8 cellular contexts compared by ENCODE assay signal in genomic region chr19:49018388-49019241, GRCh38. TPM values are rescaled to one million over a fixed set of nuclear protein-coding genes. Genes with fewer than 3 reads are reported as not detected.
DNase-seq lines count a peak whose midpoint lies in the region; ATAC-seq, FAIRE-seq and TF ChIP-seq lines count a peak whose summit lies in the region.
"Not testable (repeated sequence)": the region's sequence is repeated elsewhere in the genome, so short reads cannot be mapped to it uniquely, and the experiment has no call there.
"Had no signal": no experiment of that assay in that cellular context is flagged by ENCODE, and none has a peak within 500 bp of the region (broad histone marks: within the 10 kb centered on the region; RNA-seq: fewer than 3 reads in every experiment).

No MANE protein-coding gene starts in this region.

- not testable (repeated sequence) for H3K27me3 Mint-ChIP-seq in memory B cell

- TF ChIP-seq EP300 in K562 (IDR thresholded peaks at IDR 0.05; ENCODE audit: low read length); sigmoid colon (IDR thresholded peaks at IDR 0.05): not testable (repeated sequence)

- not testable (repeated sequence) for H3K27ac Mint-ChIP-seq in memory B cell

- H3K27ac ChIP-seq in K562 (ENCODE audit: extremely low read depth, low read depth, low read length), result peak overlapping the region; percentile 32; the same call in 2 of the 3 replicates
- not testable (repeated sequence) for H3K27ac ChIP-seq in sigmoid colon

- H2AFZ ChIP-seq in K562 (ENCODE audit: low read depth, low read length), result peak overlapping the region; percentile 62

- peaks cover 16% of the 10 kb centered on the region for H3K4me1 Mint-ChIP-seq in memory B cell

- not testable (repeated sequence) for H3K9me1 ChIP-seq in K562 (ENCODE audit: control insufficient read depth, insufficient read depth, low read length)

- TF ChIP-seq CTCF in WI38 (IDR thresholded peaks at IDR 0.05; ENCODE audit: low read depth, low read length); K562 (IDR thresholded peaks at IDR 0.05 in 2 of 3, conservative IDR thresholded peaks at IDR 0.05 in 1 of 3; ENCODE audit: insufficient read depth in 2 of 3, low read depth in 1 of 3, low read length in 3 of 3); fibroblast of villous mesenchyme (IDR thresholded peaks at IDR 0.05; ENCODE audit: insufficient read depth, low read depth, low read length); sigmoid colon (IDR thresholded peaks at IDR 0.05): not testable (repeated sequence)

- H3K4me3 Mint-ChIP-seq in memory B cell, result peak overlapping the region; percentile 83

- ATAC-seq in K562, result peak; percentile 8
- ATAC-seq in memory B cell (ENCODE audit: low read depth), result not testable (repeated sequence)

- H3K4me3 ChIP-seq in WI38 (ENCODE audit: low read depth, low read length) (peak overlapping the region; percentile 54), K562 (peak overlapping the region; percentile 41), fibroblast of villous mesenchyme (ENCODE audit: low read depth, low read length) (peak overlapping the region; percentile 55), sigmoid colon (peak overlapping the region; percentile 14 to 50 (median 40))

- WGBS in K562 (ENCODE audit: insufficient coverage, low coverage, missing lambda C conversion rate), result 9% methylated on average over 36 of the region's 50 CpGs
- WGBS in sigmoid colon, 2 donors, result 1 to 6% methylated on average over 50 of the region's 50 CpGs

- not testable (repeated sequence) for H3K9me3 ChIP-seq in K562 (replicated peaks; ENCODE audit: control insufficient read depth, insufficient read depth, low read depth, low read length); sigmoid colon

- H3K4me1 ChIP-seq in K562 (replicated peaks in 1 of 2; ENCODE audit: control insufficient read depth in 2 of 2, insufficient read depth in 2 of 2, low read length in 2 of 2) (peaks cover 21 to 59% of the 10 kb centered on the region in 2 experiments; a peak in 4 of 5 replicates), sigmoid colon (peaks cover 0 to 25% (median 24%) of the 10 kb centered on the region in 4 donors)

- CTCF ChIA-PET in K562 (lab: Yijun Ruan, JAX; ENCODE audit: low intra/inter-chr PET ratio), result not testable (repeated sequence)

- H3K4me2 ChIP-seq in K562 (ENCODE audit: insufficient read depth, low read length), result peak overlapping the region; percentile 76

- H3K79me2 ChIP-seq in K562 (ENCODE audit: control insufficient read depth, insufficient read depth, low read length), result not testable (repeated sequence)

- TF ChIP-seq RAD21 in K562 (CRISPR knock-in tag; conservative IDR thresholded peaks at IDR 0.05 in 1 of 2, IDR thresholded peaks at IDR 0.05 in 1 of 2), result not testable (repeated sequence)

- H3K9ac ChIP-seq in K562 (ENCODE audit: insufficient read depth in 1 of 2, low read depth in 2 of 2, low read length in 2 of 2), result peak overlapping the region; percentile 30 to 88

- not testable (repeated sequence) for H3K27me3 ChIP-seq in K562 (ENCODE audit: control insufficient read depth in 2 of 2, insufficient read depth in 2 of 2, low read length in 2 of 2)
- peaks cover 8 to 50% (median 31%) of the 10 kb centered on the region in 3 donors for H3K27me3 ChIP-seq in sigmoid colon

- DNase-seq in EL (peak; percentile 33), MV-4-11 (lab: John Stamatoyannopoulos, UW) (peak; percentile 23), K562 (ENCODE audit: extremely low read depth in 1 of 4, low spot score in 3 of 4) (peak in 1 of 4 experiments; percentile 52)
- not testable (repeated sequence) for DNase-seq in fibroblast of villous mesenchyme (ENCODE audit: low read depth); memory B cell (ENCODE audit: low spot score in 2 of 2); sigmoid colon

- H4K20me1 ChIP-seq in K562 (replicated peaks; ENCODE audit: control insufficient read depth, insufficient read depth, low read length), result peaks cover 12% of the 10 kb centered on the region; the same call in 1 of the 2 replicates

- peaks cover 30% of the 10 kb centered on the region; the same call in 2 of the 3 replicates for H3K36me3 ChIP-seq in K562 (ENCODE audit: control insufficient read depth, insufficient read depth, low read length)
- peaks cover 0 to 26% (median 0%) of the 10 kb centered on the region in 4 donors for H3K36me3 ChIP-seq in sigmoid colon

- intact Hi-C loops in K562 (cut with micrococcal nuclease); sigmoid colon (cut with DNase I): not testable (repeated sequence)

- in situ Hi-C loops in K562 (cut with MboI), result not testable (repeated sequence)

- H3K9me3 Mint-ChIP-seq in memory B cell, result not testable (repeated sequence)

- not testable (repeated sequence) for H3K36me3 Mint-ChIP-seq in memory B cell

- TF ChIP-seq POLR2A in K562 (conservative IDR thresholded peaks at IDR 0.05); sigmoid colon (IDR thresholded peaks at IDR 0.05): not testable (repeated sequence)

- FAIRE-seq in K562 (lab: Jason Lieb, UNC), result peak; percentile 81

- POLR2A ChIA-PET in K562 (lab: Yijun Ruan, JAX), result interaction anchor here (0.6 to 1.6 kb wide), 7 partner anchors 12 to 523 kb away, joined by 3 to 5 read pairs (median 3); partner anchors contain the start of genes CGB2 and FTL

- not testable (repeated sequence) for BruUV-seq in K562 (replicated peaks; lab: Mats Ljungman, UMichigan)

RNA-seq across cellular contexts. Expression of gene LHB, which starts 1.7 kb away (rescaled TPM):
- not detected in 2 replicates for total RNA-seq in K562 (2011; cell fraction: chromatin; rRNA removed; ENCODE audit: low replicate concordance)
- not detected in 2 replicates for total RNA-seq in K562 (2011; cell fraction: nucleolus; rRNA removed)
- total RNA-seq in K562 (2011; cell fraction: nucleoplasm; rRNA removed), result not detected in 2 replicates
- total RNA-seq in K562 (2014; rRNA removed) (0.54 TPM in 1 of 2 replicates, not detected in the other), K562 (2014; rRNA removed; fragmentation: Illumina TruSeq; extraction: Trizol) (not detected in 2 replicates), K562 (2015; rRNA removed; fragmentation: Illumina TruSeq; extraction: Trizol) (not detected in 2 replicates), K562 (2021) (not detected in 2 replicates), fibroblast of villous mesenchyme (0.32 TPM in 1 of 2 replicates, not detected in the other), sigmoid colon (not detected)
- polyA plus RNA-seq in K562 (2011; rRNA removed) (not detected in 2 replicates), K562 (2014; fragmentation: Illumina TruSeq; extraction: Trizol) (not detected in 2 replicates), K562 (2014; fragmentation: Nextera tagmentation; extraction: Ambion mirVana) (not detected), K562 (2014; rRNA removed) (not detected in 2 replicates), sigmoid colon (not detected)
- not detected in 2 replicates for polyA plus RNA-seq in K562 (2011; cell fraction: cytosol; rRNA removed)
- 0.80 and 1.7 TPM in 2 replicates for polyA plus RNA-seq in K562 (2011; cell fraction: nucleus; rRNA removed)
- polyA plus RNA-seq in K562 (2012), result 1.1 TPM in 2 replicates
- not detected in 2 replicates for polyA minus RNA-seq in K562 (2011; rRNA and poly(A)+ RNA removed)
- polyA minus RNA-seq in K562 (2011; cell fraction: cytosol; rRNA and poly(A)+ RNA removed), result not detected in 2 replicates
- not detected in 2 replicates for polyA minus RNA-seq in K562 (2011; cell fraction: nucleus; rRNA and poly(A)+ RNA removed)
- total RNA-seq: T-helper 2 cell treated with Interferon-gamma antibody and Interleukin-4, amounts not matched to agents 100 ng/mL and 5 ng/mL, for 36 hours had no signal

RNA-seq across cellular contexts. Expression of gene CGB3, which starts 5.5 kb away (rescaled TPM):
- total RNA-seq in K562 (2011; cell fraction: chromatin; rRNA removed; ENCODE audit: low replicate concordance), result not detected in 2 replicates
- not detected in 2 replicates for total RNA-seq in K562 (2011; cell fraction: nucleolus; rRNA removed)
- total RNA-seq in K562 (2011; cell fraction: nucleoplasm; rRNA removed), result not detected in 2 replicates
- total RNA-seq in K562 (2014; rRNA removed), result not detected in 2 replicates
- total RNA-seq in K562 (2014; rRNA removed; fragmentation: Illumina TruSeq; extraction: Trizol), result not detected in 2 replicates
- total RNA-seq in K562 (2015; rRNA removed; fragmentation: Illumina TruSeq; extraction: Trizol), result not detected in 2 replicates
- not detected in 2 replicates for total RNA-seq in K562 (2021)
- polyA plus RNA-seq in K562 (2011; rRNA removed), result not detected in 2 replicates
- not detected in 2 replicates for polyA plus RNA-seq in K562 (2011; cell fraction: cytosol; rRNA removed)
- not detected in 2 replicates for polyA plus RNA-seq in K562 (2011; cell fraction: nucleus; rRNA removed)
- not detected in 2 replicates for polyA plus RNA-seq in K562 (2012)
- not detected in 2 replicates for polyA plus RNA-seq in K562 (2014; fragmentation: Illumina TruSeq; extraction: Trizol)
- not detected for polyA plus RNA-seq in K562 (2014; fragmentation: Nextera tagmentation; extraction: Ambion mirVana)
- not detected in 2 replicates for polyA plus RNA-seq in K562 (2014; rRNA removed)
- not detected in 2 replicates for polyA minus RNA-seq in K562 (2011; rRNA and poly(A)+ RNA removed)
- not detected in 2 replicates for polyA minus RNA-seq in K562 (2011; cell fraction: cytosol; rRNA and poly(A)+ RNA removed)
- not detected in 2 replicates for polyA minus RNA-seq in K562 (2011; cell fraction: nucleus; rRNA and poly(A)+ RNA removed)
- total RNA-seq in fibroblast of villous mesenchyme, result not detected in 2 replicates
- total RNA-seq in sigmoid colon, result not detected
- polyA plus RNA-seq in sigmoid colon, result not detected
- total RNA-seq: T-helper 2 cell treated with Interferon-gamma antibody and Interleukin-4, amounts not matched to agents 100 ng/mL and 5 ng/mL, for 36 hours had no signal

RNA-seq across cellular contexts. Expression of gene CGB2, which starts 13.1 kb away (rescaled TPM):
- total RNA-seq in K562 (2011; cell fraction: chromatin; rRNA removed; ENCODE audit: low replicate concordance), result not detected in 2 replicates
- not detected in 2 replicates for total RNA-seq in K562 (2011; cell fraction: nucleolus; rRNA removed)
- 0.88 TPM in 1 of 2 replicates, not detected in the other for total RNA-seq in K562 (2011; cell fraction: nucleoplasm; rRNA removed)
- total RNA-seq in K562 (2014; rRNA removed), result 0.65 TPM in 1 of 2 replicates, not detected in the other
- total RNA-seq in K562 (2014; rRNA removed; fragmentation: Illumina TruSeq; extraction: Trizol), result not detected in 2 replicates
- not detected in 2 replicates for total RNA-seq in K562 (2015; rRNA removed; fragmentation: Illumina TruSeq; extraction: Trizol)
- total RNA-seq in K562 (2021), result not detected in 2 replicates
- 0.20 TPM in 1 of 2 replicates, not detected in the other for polyA plus RNA-seq in K562 (2011; rRNA removed)
- polyA plus RNA-seq in K562 (2011; cell fraction: cytosol; rRNA removed), result 0.51 and 0.66 TPM in 2 replicates
- 0.22 TPM in 1 of 2 replicates, not detected in the other for polyA plus RNA-seq in K562 (2011; cell fraction: nucleus; rRNA removed)
- polyA plus RNA-seq in K562 (2012), result 0.21 and 0.75 TPM in 2 replicates
- 0.22 and 0.33 TPM in 2 replicates for polyA plus RNA-seq in K562 (2014; fragmentation: Illumina TruSeq; extraction: Trizol)
- not detected for polyA plus RNA-seq in K562 (2014; fragmentation: Nextera tagmentation; extraction: Ambion mirVana)
- polyA plus RNA-seq in K562 (2014; rRNA removed), result not detected in 2 replicates
- polyA minus RNA-seq in K562 (2011; rRNA and poly(A)+ RNA removed), result 0.30 TPM in 1 of 2 replicates, not detected in the other
- not detected in 2 replicates for polyA minus RNA-seq in K562 (2011; cell fraction: cytosol; rRNA and poly(A)+ RNA removed)
- not detected in 2 replicates for polyA minus RNA-seq in K562 (2011; cell fraction: nucleus; rRNA and poly(A)+ RNA removed)
- not detected in 2 replicates for total RNA-seq in fibroblast of villous mesenchyme
- not detected for total RNA-seq in sigmoid colon
- 1 to 10 TPM in 1 of 3 donors, not detected in 2; 3.0 TPM for polyA plus RNA-seq in sigmoid colon
- total RNA-seq: T-helper 2 cell treated with Interferon-gamma antibody and Interleukin-4, amounts not matched to agents 100 ng/mL and 5 ng/mL, for 36 hours had no signal

RNA-seq across cellular contexts. Expression of gene CGB1, which starts 18.1 kb away (rescaled TPM):
- not detected in 2 replicates for total RNA-seq in K562 (2011; cell fraction: chromatin; rRNA removed; ENCODE audit: low replicate concordance)
- not detected in 2 replicates for total RNA-seq in K562 (2011; cell fraction: nucleolus; rRNA removed)
- total RNA-seq in K562 (2011; cell fraction: nucleoplasm; rRNA removed), result not detected in 2 replicates
- total RNA-seq in K562 (2014; rRNA removed), result not detected in 2 replicates
- not detected in 2 replicates for total RNA-seq in K562 (2014; rRNA removed; fragmentation: Illumina TruSeq; extraction: Trizol)
- not detected in 2 replicates for total RNA-seq in K562 (2015; rRNA removed; fragmentation: Illumina TruSeq; extraction: Trizol)
- total RNA-seq in K562 (2021), result not detected in 2 replicates
- polyA plus RNA-seq in K562 (2011; rRNA removed), result not detected in 2 replicates
- not detected in 2 replicates for polyA plus RNA-seq in K562 (2011; cell fraction: cytosol; rRNA removed)
- polyA plus RNA-seq in K562 (2011; cell fraction: nucleus; rRNA removed), result not detected in 2 replicates
- not detected in 2 replicates for polyA plus RNA-seq in K562 (2012)
- not detected in 2 replicates for polyA plus RNA-seq in K562 (2014; fragmentation: Illumina TruSeq; extraction: Trizol)
- polyA plus RNA-seq in K562 (2014; fragmentation: Nextera tagmentation; extraction: Ambion mirVana), result not detected
- not detected in 2 replicates for polyA plus RNA-seq in K562 (2014; rRNA removed)
- polyA minus RNA-seq in K562 (2011; rRNA and poly(A)+ RNA removed), result not detected in 2 replicates
- not detected in 2 replicates for polyA minus RNA-seq in K562 (2011; cell fraction: cytosol; rRNA and poly(A)+ RNA removed)
- not detected in 2 replicates for polyA minus RNA-seq in K562 (2011; cell fraction: nucleus; rRNA and poly(A)+ RNA removed)
- total RNA-seq in fibroblast of villous mesenchyme, result not detected in 2 replicates
- total RNA-seq in sigmoid colon, result not detected
- not detected for polyA plus RNA-seq in sigmoid colon
- total RNA-seq: T-helper 2 cell treated with Interferon-gamma antibody and Interleukin-4, amounts not matched to agents 100 ng/mL and 5 ng/mL, for 36 hours had no signal

RNA-seq across cellular contexts. Expression of gene RUVBL2, which starts 24.9 kb away (rescaled TPM):
- total RNA-seq in K562 (2011; cell fraction: chromatin; rRNA removed; ENCODE audit: low replicate concordance), result 106 and 309 TPM in 2 replicates
- 270 and 321 TPM in 2 replicates for total RNA-seq in K562 (2011; cell fraction: nucleolus; rRNA removed)
- 174 and 179 TPM in 2 replicates for total RNA-seq in K562 (2011; cell fraction: nucleoplasm; rRNA removed)
- 453 and 558 TPM in 2 replicates for total RNA-seq in K562 (2014; rRNA removed)
- total RNA-seq in K562 (2014; rRNA removed; fragmentation: Illumina TruSeq; extraction: Trizol), result 56.6 and 95.4 TPM in 2 replicates
- total RNA-seq in K562 (2015; rRNA removed; fragmentation: Illumina TruSeq; extraction: Trizol), result 282 and 294 TPM in 2 replicates
- total RNA-seq in K562 (2021), result 335 and 343 TPM in 2 replicates
- polyA plus RNA-seq in K562 (2011; rRNA removed), result 237 and 273 TPM in 2 replicates
- 435 and 727 TPM in 2 replicates for polyA plus RNA-seq in K562 (2011; cell fraction: cytosol; rRNA removed)
- polyA plus RNA-seq in K562 (2011; cell fraction: nucleus; rRNA removed), result 267 and 312 TPM in 2 replicates
- 308 and 401 TPM in 2 replicates for polyA plus RNA-seq in K562 (2012)
- 165 and 339 TPM in 2 replicates for polyA plus RNA-seq in K562 (2014; fragmentation: Illumina TruSeq; extraction: Trizol)
- 10 to 100 TPM; 71.4 to 95.3 TPM for polyA plus RNA-seq in K562 (2014; fragmentation: Nextera tagmentation; extraction: Ambion mirVana)
- polyA plus RNA-seq in K562 (2014; rRNA removed), result 310 and 330 TPM in 2 replicates
- polyA minus RNA-seq in K562 (2011; rRNA and poly(A)+ RNA removed), result 168 and 344 TPM in 2 replicates
- polyA minus RNA-seq in K562 (2011; cell fraction: cytosol; rRNA and poly(A)+ RNA removed), result 335 and 352 TPM in 2 replicates
- 89.8 and 126 TPM in 2 replicates for polyA minus RNA-seq in K562 (2011; cell fraction: nucleus; rRNA and poly(A)+ RNA removed)
- total RNA-seq in fibroblast of villous mesenchyme, result 162 and 176 TPM in 2 replicates
- total RNA-seq in sigmoid colon, result 10 to 100 TPM; 49.3 to 82.3 (median 64.0) TPM
- polyA plus RNA-seq in sigmoid colon, result 10 to 100 TPM; 36.6 to 98.8 (median 55.9) TPM
